8 cellular contexts compared by ENCODE assay signal in genomic region chr2:10305715-10306114, GRCh38. TPM values are rescaled to one million over a fixed set of nuclear protein-coding genes. Genes with fewer than 3 reads are reported as not detected.
A peak's percentile ranks its signal among the peaks of the same experiment; 100 is the strongest.
DNase-seq lines count a peak whose midpoint lies in the region; ATAC-seq, FAIRE-seq and TF ChIP-seq lines count a peak whose summit lies in the region.

No MANE protein-coding gene starts in this region.

- H3K9ac ChIP-seq in DND-41 (ENCODE audit: low read depth, low read length) (no peak overlapping the region), neural progenitor cell (no peak overlapping the region)

- peaks cover 23% of the 10 kb centered on the region for H3K4me1 Mint-ChIP-seq in neural progenitor cell
- H3K4me1 Mint-ChIP-seq in glutamatergic neuron (ENCODE audit: low read depth, unreplicated experiment): peaks cover 2% of the 10 kb centered on the region

- H3K79me2 ChIP-seq in DND-41 (ENCODE audit: insufficient read depth, low read length) (no peaks in the 10 kb centered on the region), neural progenitor cell (ENCODE audit: low read depth) (no peaks in the 10 kb centered on the region)

- peaks cover 35% of the 10 kb centered on the region for H3F3A ChIP-seq in neural progenitor cell (ENCODE audit: low read depth)

- DNase-seq in DND-41 (no peak), RCC 7860 (ENCODE audit: low spot score) (peak; percentile 38), astrocyte of the spinal cord (ENCODE audit: low read depth, low spot score) (no peak), neural progenitor cell (ENCODE audit: low spot score) (peak; percentile 50), glutamatergic neuron (no peak), A172 (ENCODE audit: low spot score) (no peak), NCI-H128 (lab: John Stamatoyannopoulos, UW; ENCODE audit: unreplicated experiment) (no peak)

- peaks cover 25% of the 10 kb centered on the region for H3K27me3 ChIP-seq in DND-41 (ENCODE audit: insufficient read depth, low read length, poor library complexity)
- H3K27me3 ChIP-seq in neural progenitor cell: peaks cover 58% of the 10 kb centered on the region

- TF ChIP-seq CTCF in DND-41 (IDR thresholded peaks at IDR 0.05; ENCODE audit: borderline replicate concordance, extremely low read depth, low read length, poor library complexity, severe bottlenecking): peak; percentile 31
- peak; percentile 10 for TF ChIP-seq CTCF in astrocyte of the spinal cord (IDR thresholded peaks at IDR 0.05; ENCODE audit: low read depth, low read length)
- TF ChIP-seq CTCF in neural progenitor cell (IDR thresholded peaks at IDR 0.05): peak; percentile 29
- TF ChIP-seq CTCF in glutamatergic neuron (IDR thresholded peaks at IDR 0.05; ENCODE audit: partially characterized antibody, unreplicated experiment): no peak

- H3K36me3 Mint-ChIP-seq in neural progenitor cell: no peaks in the 10 kb centered on the region
- peaks cover 7% of the 10 kb centered on the region for H3K36me3 Mint-ChIP-seq in glutamatergic neuron (ENCODE audit: unreplicated experiment)

- H3K27me3 Mint-ChIP-seq in neural progenitor cell (ENCODE audit: insufficient read depth, low read depth) (peaks cover 25% of the 10 kb centered on the region), glutamatergic neuron (ENCODE audit: unreplicated experiment) (peaks cover 10% of the 10 kb centered on the region)

- in situ Hi-C loops in astrocyte of the spinal cord (cut with HindIII; ENCODE audit: low sequenced_read_pairs): no loop called here

- H3K27ac Mint-ChIP-seq in neural progenitor cell (no peak overlapping the region), glutamatergic neuron (ENCODE audit: unreplicated experiment) (no peak overlapping the region)

- H3K36me3 ChIP-seq in DND-41 (ENCODE audit: insufficient read depth, low read length) (no peaks in the 10 kb centered on the region), neural progenitor cell (no peaks in the 10 kb centered on the region)

- ATAC-seq in DND-41 (ENCODE audit: insufficient read depth, low read depth) (no peak), GM19035 (IDR thresholded peaks at IDR 0.05; ENCODE audit: unreplicated experiment) (no peak)

- H3K9me3 Mint-ChIP-seq in neural progenitor cell (no peaks in the 10 kb centered on the region), glutamatergic neuron (ENCODE audit: unreplicated experiment) (peaks cover 5% of the 10 kb centered on the region)

- H2AFZ ChIP-seq in DND-41 (ENCODE audit: low read depth, low read length) (no peak overlapping the region), neural progenitor cell (replicated peaks) (no peak overlapping the region)

- H3K4me2 ChIP-seq in DND-41 (ENCODE audit: insufficient read depth, low read length) (peak overlapping the region; percentile 100), neural progenitor cell (no peak overlapping the region)

- H3K4me3 Mint-ChIP-seq in neural progenitor cell (no peak overlapping the region), glutamatergic neuron (ENCODE audit: unreplicated experiment) (no peak overlapping the region)

- no peak for FAIRE-seq in RCC 7860 (lab: Jason Lieb, UNC)

- H3K9me3 ChIP-seq in DND-41 (ENCODE audit: insufficient read depth, low read length, severe bottlenecking) (no peaks in the 10 kb centered on the region), neural progenitor cell (ENCODE audit: low read depth) (no peaks in the 10 kb centered on the region)

- H4K20me1 ChIP-seq in DND-41 (ENCODE audit: insufficient read depth, low read length) (peaks cover 64% of the 10 kb centered on the region), neural progenitor cell (ENCODE audit: low read depth) (peaks cover 25% of the 10 kb centered on the region)

- H3K27ac ChIP-seq in DND-41 (ENCODE audit: low read length) (no peak overlapping the region), neural progenitor cell (no peak overlapping the region)

- H3K4me1 ChIP-seq in DND-41 (ENCODE audit: insufficient read depth, low read length) (peaks cover 41% of the 10 kb centered on the region), neural progenitor cell (peaks cover 24% of the 10 kb centered on the region)

- H3K4me3 ChIP-seq in DND-41 (ENCODE audit: low read depth in 1 of 2, low read length in 2 of 2): no peak overlapping the region
- no peak overlapping the region for H3K4me3 ChIP-seq in astrocyte of the spinal cord (ENCODE audit: low read depth, low read length)
- H3K4me3 ChIP-seq in neural progenitor cell: no peak overlapping the region

RNA-seq across cellular contexts. Expression of gene HPCAL1, which starts 3.0 kb away (rescaled TPM):
- 3.7 and 8.0 TPM in 2 replicates for total RNA-seq in neural progenitor cell (ENCODE audit: low replicate concordance)
- total RNA-seq in glutamatergic neuron (ENCODE audit: unreplicated experiment): 13.1 TPM
- total RNA-seq in A172 (2014; rRNA removed; shearing (Covaris generic)): 101 and 102 TPM in 2 replicates

Comparison
In these comparisons a context has a peak if more than half of its experiments do, and no peak if none do; other contexts are left out.
1. DNase-seq: peak in RCC 7860 (single experiment) and neural progenitor cell (single experiment); none in DND-41 (single experiment), astrocyte of the spinal cord (single experiment), glutamatergic neuron (single experiment), A172 (single experiment) and NCI-H128 (single experiment).